9 cellular contexts compared by ENCODE assay signal in the genomic region with DNA sequence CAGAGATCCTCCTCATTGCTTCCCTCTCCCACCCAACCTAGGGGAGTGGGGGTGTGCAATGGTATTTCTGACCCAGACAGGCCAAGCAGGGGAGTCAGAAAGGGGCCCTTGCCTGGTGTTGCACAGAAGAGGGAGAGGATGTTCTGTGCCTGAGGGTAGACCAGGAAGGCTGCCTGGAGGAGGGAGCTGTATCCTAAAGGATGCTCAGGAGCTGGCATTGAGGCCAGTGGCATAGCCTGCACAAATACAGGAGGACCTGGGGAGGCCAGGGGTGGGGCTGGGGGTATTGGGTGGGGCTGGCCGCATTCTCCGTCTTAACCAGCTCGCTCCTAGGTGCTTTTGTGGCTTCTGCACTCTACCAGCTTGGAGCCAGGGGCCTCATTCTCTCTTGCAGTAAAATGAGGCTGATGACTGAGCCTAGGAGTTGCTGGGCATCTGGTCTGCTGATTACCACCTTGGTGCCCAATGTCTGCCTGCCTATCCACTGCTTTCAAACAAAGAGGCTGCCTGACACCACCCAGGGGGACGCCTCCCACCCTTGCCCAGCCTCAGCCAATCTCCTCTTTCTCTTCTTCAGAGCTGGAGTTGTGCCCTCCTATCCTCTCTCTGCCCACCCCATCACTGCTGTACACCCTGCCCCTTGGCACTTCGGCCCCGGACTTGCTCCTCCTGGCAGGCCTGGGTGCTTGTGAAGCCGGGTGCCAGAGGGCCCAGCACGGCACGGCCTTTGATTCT. TPM values are rescaled to one million over a fixed set of nuclear protein-coding genes. Genes with fewer than 3 reads are reported as not detected.
DNase-seq lines count a peak whose midpoint lies in the region; ATAC-seq and TF ChIP-seq lines count a peak whose summit lies in the region.
"Had no signal": no experiment of that assay in that cellular context is flagged by ENCODE, and none has a peak within 500 bp of the region (broad histone marks: within the 10 kb centered on the region; RNA-seq: fewer than 3 reads in every experiment).

No MANE protein-coding gene starts in this region.

- H3K27me3 ChIP-seq in upper lobe of left lung, result peaks cover 0 to 9% (median 4%) of the 10 kb centered on the region in 4 donors

- TF ChIP-seq CTCF in upper lobe of left lung (IDR thresholded peaks at IDR 0.05) (no peak), GM13977 (IDR thresholded peaks at IDR 0.05; ENCODE audit: extremely low read depth, insufficient read depth, missing control alignments) (no peak)

- CTCF ChIA-PET in activated CD4-positive, alpha-beta memory T cell treated with anti-CD3 and anti-CD28 coated beads for 36 hours (lab: Charles Lee), result no interaction called here

- no peak for DNase-seq in activated naive CD8-positive, alpha-beta T cell treated with anti-CD3 and anti-CD28 coated beads for 36 hours
- no peak for DNase-seq in activated CD4-positive, alpha-beta memory T cell treated with anti-CD3 and anti-CD28 coated beads for 36 hours
- DNase-seq in kidney tubule cell (ENCODE audit: low spot score), result peak; percentile 16
- DNase-seq in upper lobe of left lung, result peak in 1 of 2 donors; percentile 66
- DNase-seq in GM13977 (ENCODE audit: low spot score), result no peak
- DNase-seq in germinal center (ENCODE audit: low spot score), result no peak

- no peaks in the 10 kb centered on the region for H3K27me3 Mint-ChIP-seq in activated naive CD8-positive, alpha-beta T cell
- peaks cover 23% of the 10 kb centered on the region for H3K27me3 Mint-ChIP-seq in activated naive CD8-positive, alpha-beta T cell treated with anti-CD3 and anti-CD28 coated beads for 36 hours
- H3K27me3 Mint-ChIP-seq in activated CD4-positive, alpha-beta memory T cell treated with anti-CD3 and anti-CD28 coated beads for 36 hours, result peaks cover 3% of the 10 kb centered on the region

- TF ChIP-seq EP300 in upper lobe of left lung (IDR thresholded peaks at IDR 0.05), result no peak

- H3K27ac ChIP-seq in upper lobe of left lung, result no peak overlapping the region

- no peaks in the 10 kb centered on the region for H3K36me3 Mint-ChIP-seq in activated naive CD8-positive, alpha-beta T cell
- peaks cover 6% of the 10 kb centered on the region for H3K36me3 Mint-ChIP-seq in activated naive CD8-positive, alpha-beta T cell treated with anti-CD3 and anti-CD28 coated beads for 36 hours
- H3K36me3 Mint-ChIP-seq in activated CD4-positive, alpha-beta memory T cell treated with anti-CD3 and anti-CD28 coated beads for 36 hours, result peaks cover 6% of the 10 kb centered on the region

- POLR2A ChIA-PET in activated CD4-positive, alpha-beta memory T cell treated with anti-CD3 and anti-CD28 coated beads for 36 hours (lab: Charles Lee), result no interaction called here

- H3K9me3 ChIP-seq in upper lobe of left lung, result no peaks in the 10 kb centered on the region

- peaks cover 18 to 37% (median 26%) of the 10 kb centered on the region in 4 donors for H3K4me1 ChIP-seq in upper lobe of left lung

- no peaks in the 10 kb centered on the region for H3K9me3 Mint-ChIP-seq in activated naive CD8-positive, alpha-beta T cell (ENCODE audit: low read depth)
- H3K9me3 Mint-ChIP-seq in activated naive CD8-positive, alpha-beta T cell treated with anti-CD3 and anti-CD28 coated beads for 36 hours, result no peaks in the 10 kb centered on the region
- no peaks in the 10 kb centered on the region for H3K9me3 Mint-ChIP-seq in activated CD4-positive, alpha-beta memory T cell treated with anti-CD3 and anti-CD28 coated beads for 36 hours

- in situ Hi-C loops in GM13977 (cut with MboI; ENCODE audit: low pct_unique_long_range_greater_than_20kb, low sequenced_read_pairs, unreplicated experiment), result no loop called here

- 78 to 80% methylated on average over 9 of the region's 9 CpGs for whole genome bisulfite sequencing in upper lobe of left lung, 2 donors

- H3K36me3 ChIP-seq in upper lobe of left lung, result peaks cover 0 to 4% (median 1%) of the 10 kb centered on the region in 4 donors

- ATAC-seq in upper lobe of left lung (ENCODE audit: low FRiP score in 2 of 2) (no peak), HG03442 (IDR thresholded peaks at IDR 0.05; ENCODE audit: unreplicated experiment) (no peak)

- peak overlapping the region; percentile 89 for H3K4me3 Mint-ChIP-seq in activated naive CD8-positive, alpha-beta T cell
- H3K4me3 Mint-ChIP-seq in activated naive CD8-positive, alpha-beta T cell treated with anti-CD3 and anti-CD28 coated beads for 36 hours, result no peak overlapping the region
- peak overlapping the region; percentile 8 for H3K4me3 Mint-ChIP-seq in activated CD4-positive, alpha-beta memory T cell treated with anti-CD3 and anti-CD28 coated beads for 36 hours

- TF ChIP-seq POLR2A in upper lobe of left lung (IDR thresholded peaks at IDR 0.05), result no peak

- peaks cover 15% of the 10 kb centered on the region for H3K4me1 Mint-ChIP-seq in activated naive CD8-positive, alpha-beta T cell (ENCODE audit: low read depth)
- peaks cover 12% of the 10 kb centered on the region for H3K4me1 Mint-ChIP-seq in activated naive CD8-positive, alpha-beta T cell treated with anti-CD3 and anti-CD28 coated beads for 36 hours
- H3K4me1 Mint-ChIP-seq in activated CD4-positive, alpha-beta memory T cell treated with anti-CD3 and anti-CD28 coated beads for 36 hours (ENCODE audit: low read depth), result peaks cover 21% of the 10 kb centered on the region

- H3K27ac Mint-ChIP-seq in activated naive CD8-positive, alpha-beta T cell, result no peak overlapping the region
- H3K27ac Mint-ChIP-seq in activated naive CD8-positive, alpha-beta T cell treated with anti-CD3 and anti-CD28 coated beads for 36 hours, result no peak overlapping the region
- no peak overlapping the region for H3K27ac Mint-ChIP-seq in activated CD4-positive, alpha-beta memory T cell treated with anti-CD3 and anti-CD28 coated beads for 36 hours

- peak overlapping the region in 3 of 4 donors; percentile 57 to 70 (median 67) for H3K4me3 ChIP-seq in upper lobe of left lung

- intact Hi-C loops in activated CD4-positive, alpha-beta memory T cell treated with anti-CD3 and anti-CD28 coated beads for 36 hours (cut with micrococcal nuclease), result loop anchor here (10.0 kb wide), 1 partner anchor 485 kb away; a partner anchor contains a TSS

RNA-seq across cellular contexts. Expression of a gene that starts 4.6 kb away (rescaled TPM):
- 1 to 10 TPM in 1 of 2 experiments, under 1 TPM in 1; 0.82 to 1.6 TPM for total RNA-seq in activated naive CD8-positive, alpha-beta T cell treated with anti-CD3 and anti-CD28 coated beads for 36 hours
- under 1 TPM; 0.21 to 0.31 TPM for total RNA-seq in activated CD4-positive, alpha-beta memory T cell treated with anti-CD3 and anti-CD28 coated beads for 36 hours
- 1 to 10 TPM in 2 of 6 donors, under 1 TPM in 1, not detected in 3; 0.27 to 5.2 (median 2.0) TPM for total RNA-seq in upper lobe of left lung
- total RNA-seq: glomerular endothelial cell had no signal

RNA-seq across cellular contexts. Expression of a gene that starts 8.4 kb away (rescaled TPM):
- 10 to 100 TPM; 15.1 to 17.2 TPM for total RNA-seq in activated naive CD8-positive, alpha-beta T cell treated with anti-CD3 and anti-CD28 coated beads for 36 hours
- total RNA-seq in activated CD4-positive, alpha-beta memory T cell treated with anti-CD3 and anti-CD28 coated beads for 36 hours, result 10 to 100 TPM in 1 of 2 experiments, 1 to 10 TPM in 1; 8.3 to 10.7 TPM
- 10 to 100 TPM in 4 of 6 donors, 1 to 10 TPM in 2; 7.4 to 31.0 (median 13.1) TPM for total RNA-seq in upper lobe of left lung

RNA-seq across cellular contexts. Expression of a gene that starts 13.0 kb away (rescaled TPM):
- 1,000 to 10,000 TPM; 1,717 to 1,777 TPM for total RNA-seq in activated naive CD8-positive, alpha-beta T cell treated with anti-CD3 and anti-CD28 coated beads for 36 hours
- 1,000 to 10,000 TPM; 1,415 to 1,438 TPM for total RNA-seq in activated CD4-positive, alpha-beta memory T cell treated with anti-CD3 and anti-CD28 coated beads for 36 hours
- total RNA-seq in upper lobe of left lung, result 1,000 to 10,000 TPM in 1 of 6 donors, 100 to 1,000 TPM in 5; 291 to 1,408 (median 829) TPM

RNA-seq across cellular contexts. Expression of a gene that starts 19.2 kb away (rescaled TPM):
- total RNA-seq in activated naive CD8-positive, alpha-beta T cell treated with anti-CD3 and anti-CD28 coated beads for 36 hours, result 1 to 10 TPM; 2.0 to 2.1 TPM
- total RNA-seq in activated CD4-positive, alpha-beta memory T cell treated with anti-CD3 and anti-CD28 coated beads for 36 hours, result 1 to 10 TPM; 2.1 to 2.4 TPM
- total RNA-seq in upper lobe of left lung, result 1 to 10 TPM; 1.8 to 9.4 (median 3.7) TPM

RNA-seq across cellular contexts. Expression of a gene that starts 37.5 kb away (rescaled TPM):
- total RNA-seq in activated naive CD8-positive, alpha-beta T cell treated with anti-CD3 and anti-CD28 coated beads for 36 hours, result 1 to 10 TPM; 1.5 to 1.7 TPM
- total RNA-seq in activated CD4-positive, alpha-beta memory T cell treated with anti-CD3 and anti-CD28 coated beads for 36 hours, result under 1 TPM; 0.31 to 0.93 TPM
- 10 to 100 TPM in 1 of 6 donors, 1 to 10 TPM in 5; 1.5 to 15.7 (median 4.0) TPM for total RNA-seq in upper lobe of left lung
